ENCODE assay signal across 1 cellular context in the genomic region with DNA sequence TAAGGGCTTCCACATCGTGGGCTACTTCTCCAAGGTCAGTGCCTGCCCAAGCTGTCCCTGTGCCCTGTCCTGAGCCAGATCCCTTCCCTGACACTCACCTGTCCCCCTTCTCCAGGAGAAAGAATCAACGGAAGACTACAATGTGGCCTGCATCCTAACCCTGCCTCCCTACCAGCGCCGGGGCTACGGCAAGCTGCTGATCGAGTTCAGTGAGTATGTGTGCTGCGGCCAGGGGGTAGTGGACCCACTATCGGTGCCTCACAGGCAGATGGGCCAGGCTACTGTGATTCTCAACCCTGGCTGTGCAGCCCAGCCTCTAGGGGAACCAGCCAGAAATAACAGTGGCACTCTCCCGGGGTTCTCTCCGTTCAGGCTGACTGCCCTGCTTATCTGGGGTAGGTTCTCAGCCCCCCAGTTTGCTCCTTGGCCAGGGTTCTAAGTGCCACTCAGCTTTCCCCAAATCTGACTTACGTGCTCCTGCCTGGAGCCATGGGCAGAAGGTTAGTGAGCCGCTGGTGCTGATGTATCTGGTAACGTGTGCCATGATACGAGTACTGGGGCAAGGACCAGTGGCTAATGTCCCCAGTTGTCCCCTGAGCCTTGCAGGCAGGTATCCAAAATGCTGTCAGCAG.
TF ChIP-seq lines count a peak whose summit lies in the region.

No MANE protein-coding gene starts in this region.

TF ChIP-seq in GM12878, 131 proteins besides CTCF, POLR2A, EP300 and RAD21:
- TF ChIP-seq ZNF207 (IDR thresholded peaks at IDR 0.05; ENCODE audit: borderline replicate concordance), result no peak
- TF ChIP-seq POLR2AphosphoS2 (IDR thresholded peaks at IDR 0.05; ENCODE audit: low read depth, low read length), result 0 out of 2 replicates have a peak, but pooled peaks have one; percentile 11
- TF ChIP-seq HDGF (IDR thresholded peaks at IDR 0.05), result no peak
